Comparison of ENCODE assay signal across 1 cellular context in the genomic region with DNA sequence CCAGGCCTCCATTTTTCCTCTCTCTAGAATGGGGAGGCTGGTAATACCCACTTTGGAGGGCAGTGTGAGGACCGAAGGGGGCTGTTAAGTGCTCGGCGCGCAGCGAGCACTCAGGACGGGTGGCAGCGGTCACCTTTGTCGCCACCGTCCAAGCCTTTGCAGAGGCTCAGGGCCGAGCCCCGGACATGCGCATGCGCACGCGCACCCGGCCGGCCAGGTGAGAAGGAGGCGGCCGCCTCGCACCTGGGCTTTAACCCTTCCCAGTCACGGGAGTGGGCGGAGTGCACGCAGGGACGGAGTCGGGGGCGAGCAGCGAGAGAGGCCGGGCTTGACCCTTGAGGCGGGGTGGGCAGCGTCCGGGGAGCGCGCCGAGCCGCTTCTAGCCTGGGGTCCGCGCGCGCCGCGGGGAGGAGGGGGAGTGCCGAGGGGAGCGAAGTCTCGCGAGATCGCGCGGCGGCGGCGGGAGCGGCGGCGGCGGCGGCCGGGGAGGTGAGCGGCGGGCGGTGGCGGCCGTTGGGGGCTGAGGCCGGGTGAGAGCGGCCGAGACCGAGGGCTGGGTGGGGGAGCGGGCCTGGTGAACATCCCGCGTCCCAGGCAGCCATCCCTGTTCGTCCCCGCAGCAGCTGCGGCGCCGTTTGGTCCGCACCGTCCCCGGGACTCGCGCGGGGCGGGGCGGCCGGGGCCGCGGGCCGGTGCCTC.
TF ChIP-seq lines count a peak whose summit lies in the region.

A gene with protein sequence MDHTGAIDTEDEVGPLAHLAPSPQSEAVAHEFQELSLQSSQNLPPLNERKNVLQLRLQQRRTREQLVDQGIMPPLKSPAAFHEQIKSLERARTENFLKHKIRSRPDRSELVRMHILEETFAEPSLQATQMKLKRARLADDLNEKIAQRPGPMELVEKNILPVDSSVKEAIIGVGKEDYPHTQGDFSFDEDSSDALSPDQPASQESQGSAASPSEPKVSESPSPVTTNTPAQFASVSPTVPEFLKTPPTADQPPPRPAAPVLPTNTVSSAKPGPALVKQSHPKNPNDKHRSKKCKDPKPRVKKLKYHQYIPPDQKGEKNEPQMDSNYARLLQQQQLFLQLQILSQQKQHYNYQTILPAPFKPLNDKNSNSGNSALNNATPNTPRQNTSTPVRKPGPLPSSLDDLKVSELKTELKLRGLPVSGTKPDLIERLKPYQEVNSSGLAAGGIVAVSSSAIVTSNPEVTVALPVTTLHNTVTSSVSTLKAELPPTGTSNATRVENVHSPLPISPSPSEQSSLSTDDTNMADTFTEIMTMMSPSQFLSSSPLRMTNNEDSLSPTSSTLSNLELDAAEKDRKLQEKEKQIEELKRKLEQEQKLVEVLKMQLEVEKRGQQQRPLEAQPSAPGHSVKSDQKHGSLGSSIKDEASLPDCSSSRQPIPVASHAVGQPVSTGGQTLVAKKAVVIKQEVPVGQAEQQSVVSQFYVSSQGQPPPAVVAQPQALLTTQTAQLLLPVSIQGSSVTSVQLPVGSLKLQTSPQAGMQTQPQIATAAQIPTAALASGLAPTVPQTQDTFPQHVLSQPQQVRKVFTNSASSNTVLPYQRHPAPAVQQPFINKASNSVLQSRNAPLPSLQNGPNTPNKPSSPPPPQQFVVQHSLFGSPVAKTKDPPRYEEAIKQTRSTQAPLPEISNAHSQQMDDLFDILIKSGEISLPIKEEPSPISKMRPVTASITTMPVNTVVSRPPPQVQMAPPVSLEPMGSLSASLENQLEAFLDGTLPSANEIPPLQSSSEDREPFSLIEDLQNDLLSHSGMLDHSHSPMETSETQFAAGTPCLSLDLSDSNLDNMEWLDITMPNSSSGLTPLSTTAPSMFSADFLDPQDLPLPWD (plus strand): TSS at position 443 of the 699 bp plus-strand sequence. CDS start 69,288 bp downstream, outside the sequence.

TF ChIP-seq in HepG2, 621 proteins besides CTCF, POLR2A, EP300 and RAD21 (continued from another document and continues in another):
- TF ChIP-seq, protein P1, sequence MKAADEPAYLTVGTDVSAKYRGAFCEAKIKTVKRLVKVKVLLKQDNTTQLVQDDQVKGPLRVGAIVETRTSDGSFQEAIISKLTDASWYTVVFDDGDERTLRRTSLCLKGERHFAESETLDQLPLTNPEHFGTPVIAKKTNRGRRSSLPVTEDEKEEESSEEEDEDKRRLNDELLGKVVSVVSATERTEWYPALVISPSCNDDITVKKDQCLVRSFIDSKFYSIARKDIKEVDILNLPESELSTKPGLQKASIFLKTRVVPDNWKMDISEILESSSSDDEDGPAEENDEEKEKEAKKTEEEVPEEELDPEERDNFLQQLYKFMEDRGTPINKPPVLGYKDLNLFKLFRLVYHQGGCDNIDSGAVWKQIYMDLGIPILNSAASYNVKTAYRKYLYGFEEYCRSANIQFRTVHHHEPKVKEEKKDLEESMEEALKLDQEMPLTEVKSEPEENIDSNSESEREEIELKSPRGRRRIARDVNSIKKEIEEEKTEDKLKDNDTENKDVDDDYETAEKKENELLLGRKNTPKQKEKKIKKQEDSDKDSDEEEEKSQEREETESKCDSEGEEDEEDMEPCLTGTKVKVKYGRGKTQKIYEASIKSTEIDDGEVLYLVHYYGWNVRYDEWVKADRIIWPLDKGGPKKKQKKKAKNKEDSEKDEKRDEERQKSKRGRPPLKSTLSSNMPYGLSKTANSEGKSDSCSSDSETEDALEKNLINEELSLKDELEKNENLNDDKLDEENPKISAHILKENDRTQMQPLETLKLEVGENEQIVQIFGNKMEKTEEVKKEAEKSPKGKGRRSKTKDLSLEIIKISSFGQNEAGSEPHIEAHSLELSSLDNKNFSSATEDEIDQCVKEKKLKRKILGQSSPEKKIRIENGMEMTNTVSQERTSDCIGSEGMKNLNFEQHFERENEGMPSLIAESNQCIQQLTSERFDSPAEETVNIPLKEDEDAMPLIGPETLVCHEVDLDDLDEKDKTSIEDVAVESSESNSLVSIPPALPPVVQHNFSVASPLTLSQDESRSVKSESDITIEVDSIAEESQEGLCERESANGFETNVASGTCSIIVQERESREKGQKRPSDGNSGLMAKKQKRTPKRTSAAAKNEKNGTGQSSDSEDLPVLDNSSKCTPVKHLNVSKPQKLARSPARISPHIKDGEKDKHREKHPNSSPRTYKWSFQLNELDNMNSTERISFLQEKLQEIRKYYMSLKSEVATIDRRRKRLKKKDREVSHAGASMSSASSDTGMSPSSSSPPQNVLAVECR (CRISPR knock-in tag; IDR thresholded peaks at IDR 0.05; ENCODE audit: borderline replicate concordance) = peak; percentile 88; the same call in 1 of the 2 replicates
- TF ChIP-seq, protein P2, sequence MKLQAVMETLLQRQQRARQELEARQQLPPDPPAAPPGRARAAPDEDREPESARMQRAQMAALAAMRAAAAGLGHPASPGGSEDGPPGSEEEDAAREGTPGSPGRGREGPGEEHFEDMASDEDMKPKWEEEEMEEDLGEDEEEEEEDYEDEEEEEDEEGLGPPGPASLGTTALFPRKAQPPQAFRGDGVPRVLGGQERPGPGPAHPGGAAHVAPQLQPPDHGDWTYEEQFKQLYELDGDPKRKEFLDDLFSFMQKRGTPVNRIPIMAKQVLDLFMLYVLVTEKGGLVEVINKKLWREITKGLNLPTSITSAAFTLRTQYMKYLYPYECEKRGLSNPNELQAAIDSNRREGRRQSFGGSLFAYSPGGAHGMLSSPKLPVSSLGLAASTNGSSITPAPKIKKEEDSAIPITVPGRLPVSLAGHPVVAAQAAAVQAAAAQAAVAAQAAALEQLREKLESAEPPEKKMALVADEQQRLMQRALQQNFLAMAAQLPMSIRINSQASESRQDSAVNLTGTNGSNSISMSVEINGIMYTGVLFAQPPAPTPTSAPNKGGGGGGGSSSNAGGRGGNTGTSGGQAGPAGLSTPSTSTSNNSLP (IDR thresholded peaks at IDR 0.05; ENCODE audit: low read depth, low read length) = no peak
- no peak for TF ChIP-seq ZFAT (CRISPR knock-in tag; conservative IDR thresholded peaks at IDR 0.05)
- TF ChIP-seq ZNF674 (CRISPR knock-in tag; IDR thresholded peaks at IDR 0.05; ENCODE audit: low read depth) = peak; percentile 98; the same call in 1 of the 2 replicates
- TF ChIP-seq, protein P3, sequence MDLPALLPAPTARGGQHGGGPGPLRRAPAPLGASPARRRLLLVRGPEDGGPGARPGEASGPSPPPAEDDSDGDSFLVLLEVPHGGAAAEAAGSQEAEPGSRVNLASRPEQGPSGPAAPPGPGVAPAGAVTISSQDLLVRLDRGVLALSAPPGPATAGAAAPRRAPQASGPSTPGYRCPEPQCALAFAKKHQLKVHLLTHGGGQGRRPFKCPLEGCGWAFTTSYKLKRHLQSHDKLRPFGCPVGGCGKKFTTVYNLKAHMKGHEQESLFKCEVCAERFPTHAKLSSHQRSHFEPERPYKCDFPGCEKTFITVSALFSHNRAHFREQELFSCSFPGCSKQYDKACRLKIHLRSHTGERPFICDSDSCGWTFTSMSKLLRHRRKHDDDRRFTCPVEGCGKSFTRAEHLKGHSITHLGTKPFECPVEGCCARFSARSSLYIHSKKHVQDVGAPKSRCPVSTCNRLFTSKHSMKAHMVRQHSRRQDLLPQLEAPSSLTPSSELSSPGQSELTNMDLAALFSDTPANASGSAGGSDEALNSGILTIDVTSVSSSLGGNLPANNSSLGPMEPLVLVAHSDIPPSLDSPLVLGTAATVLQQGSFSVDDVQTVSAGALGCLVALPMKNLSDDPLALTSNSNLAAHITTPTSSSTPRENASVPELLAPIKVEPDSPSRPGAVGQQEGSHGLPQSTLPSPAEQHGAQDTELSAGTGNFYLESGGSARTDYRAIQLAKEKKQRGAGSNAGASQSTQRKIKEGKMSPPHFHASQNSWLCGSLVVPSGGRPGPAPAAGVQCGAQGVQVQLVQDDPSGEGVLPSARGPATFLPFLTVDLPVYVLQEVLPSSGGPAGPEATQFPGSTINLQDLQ (CRISPR knock-in tag; IDR thresholded peaks at IDR 0.05) = no peak; the same call in 1 of the 2 replicates
- TF ChIP-seq ZNF672 (CRISPR knock-in tag; IDR thresholded peaks at IDR 0.05) = no peak
- TF ChIP-seq KDM3A (CRISPR knock-in tag; IDR thresholded peaks at IDR 0.05; ENCODE audit: low read depth) = peak; percentile 91
- peak; percentile 96 for TF ChIP-seq ZNF567 (CRISPR knock-in tag; IDR thresholded peaks at IDR 0.05; ENCODE audit: borderline replicate concordance)
- TF ChIP-seq CCDC6 (CRISPR knock-in tag; IDR thresholded peaks at IDR 0.05) = peak; percentile 96
- TF ChIP-seq ARNT (IDR thresholded peaks at IDR 0.05) = no peak
- TF ChIP-seq ZNF605 (CRISPR knock-in tag; IDR thresholded peaks at IDR 0.05) = no peak; the same call in none of the 2 replicates
- peak; percentile 77; the same call in 1 of the 2 replicates for TF ChIP-seq KLF9 (CRISPR knock-in tag; IDR thresholded peaks at IDR 0.05; ENCODE audit: low read depth)
- TF ChIP-seq GZF1 (CRISPR knock-in tag; IDR thresholded peaks at IDR 0.05) = no peak; the same call in 1 of the 2 replicates
- peak; percentile 80; the same call in 1 of the 2 replicates for TF ChIP-seq TSC22D2 (CRISPR knock-in tag; IDR thresholded peaks at IDR 0.05; ENCODE audit: borderline replicate concordance)
- TF ChIP-seq MED8 (CRISPR knock-in tag; IDR thresholded peaks at IDR 0.05; ENCODE audit: insufficient replicate concordance) = peak; percentile 87
- TF ChIP-seq FOXA3 (CRISPR knock-in tag; IDR thresholded peaks at IDR 0.05) = peak; percentile 64
- TF ChIP-seq, protein P4, sequence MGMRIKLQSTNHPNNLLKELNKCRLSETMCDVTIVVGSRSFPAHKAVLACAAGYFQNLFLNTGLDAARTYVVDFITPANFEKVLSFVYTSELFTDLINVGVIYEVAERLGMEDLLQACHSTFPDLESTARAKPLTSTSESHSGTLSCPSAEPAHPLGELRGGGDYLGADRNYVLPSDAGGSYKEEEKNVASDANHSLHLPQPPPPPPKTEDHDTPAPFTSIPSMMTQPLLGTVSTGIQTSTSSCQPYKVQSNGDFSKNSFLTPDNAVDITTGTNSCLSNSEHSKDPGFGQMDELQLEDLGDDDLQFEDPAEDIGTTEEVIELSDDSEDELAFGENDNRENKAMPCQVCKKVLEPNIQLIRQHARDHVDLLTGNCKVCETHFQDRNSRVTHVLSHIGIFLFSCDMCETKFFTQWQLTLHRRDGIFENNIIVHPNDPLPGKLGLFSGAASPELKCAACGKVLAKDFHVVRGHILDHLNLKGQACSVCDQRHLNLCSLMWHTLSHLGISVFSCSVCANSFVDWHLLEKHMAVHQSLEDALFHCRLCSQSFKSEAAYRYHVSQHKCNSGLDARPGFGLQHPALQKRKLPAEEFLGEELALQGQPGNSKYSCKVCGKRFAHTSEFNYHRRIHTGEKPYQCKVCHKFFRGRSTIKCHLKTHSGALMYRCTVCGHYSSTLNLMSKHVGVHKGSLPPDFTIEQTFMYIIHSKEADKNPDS (CRISPR knock-in tag; IDR thresholded peaks at IDR 0.05) = no peak
- TF ChIP-seq ZNF354B (CRISPR knock-in tag; IDR thresholded peaks at IDR 0.05) = no peak; the same call in 1 of the 2 replicates
- TF ChIP-seq, protein P5, sequence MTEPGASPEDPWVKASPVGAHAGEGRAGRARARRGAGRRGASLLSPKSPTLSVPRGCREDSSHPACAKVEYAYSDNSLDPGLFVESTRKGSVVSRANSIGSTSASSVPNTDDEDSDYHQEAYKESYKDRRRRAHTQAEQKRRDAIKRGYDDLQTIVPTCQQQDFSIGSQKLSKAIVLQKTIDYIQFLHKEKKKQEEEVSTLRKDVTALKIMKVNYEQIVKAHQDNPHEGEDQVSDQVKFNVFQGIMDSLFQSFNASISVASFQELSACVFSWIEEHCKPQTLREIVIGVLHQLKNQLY (CRISPR knock-in tag; IDR thresholded peaks at IDR 0.05) = 0 out of 2 replicates have a peak, but pooled peaks have one; percentile 47
- TF ChIP-seq, protein P6, sequence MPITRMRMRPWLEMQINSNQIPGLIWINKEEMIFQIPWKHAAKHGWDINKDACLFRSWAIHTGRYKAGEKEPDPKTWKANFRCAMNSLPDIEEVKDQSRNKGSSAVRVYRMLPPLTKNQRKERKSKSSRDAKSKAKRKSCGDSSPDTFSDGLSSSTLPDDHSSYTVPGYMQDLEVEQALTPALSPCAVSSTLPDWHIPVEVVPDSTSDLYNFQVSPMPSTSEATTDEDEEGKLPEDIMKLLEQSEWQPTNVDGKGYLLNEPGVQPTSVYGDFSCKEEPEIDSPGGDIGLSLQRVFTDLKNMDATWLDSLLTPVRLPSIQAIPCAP (CRISPR knock-in tag; IDR thresholded peaks at IDR 0.05; ENCODE audit: low read depth) = peak; percentile 82; the same call in 1 of the 2 replicates
- TF ChIP-seq ATRX (CRISPR knock-in tag; IDR thresholded peaks at IDR 0.05; ENCODE audit: borderline replicate concordance) = no peak
- TF ChIP-seq ZNF34 (CRISPR knock-in tag; IDR thresholded peaks at IDR 0.05; ENCODE audit: borderline replicate concordance) = peak; percentile 90; the same call in 1 of the 2 replicates
- TF ChIP-seq, protein P7, sequence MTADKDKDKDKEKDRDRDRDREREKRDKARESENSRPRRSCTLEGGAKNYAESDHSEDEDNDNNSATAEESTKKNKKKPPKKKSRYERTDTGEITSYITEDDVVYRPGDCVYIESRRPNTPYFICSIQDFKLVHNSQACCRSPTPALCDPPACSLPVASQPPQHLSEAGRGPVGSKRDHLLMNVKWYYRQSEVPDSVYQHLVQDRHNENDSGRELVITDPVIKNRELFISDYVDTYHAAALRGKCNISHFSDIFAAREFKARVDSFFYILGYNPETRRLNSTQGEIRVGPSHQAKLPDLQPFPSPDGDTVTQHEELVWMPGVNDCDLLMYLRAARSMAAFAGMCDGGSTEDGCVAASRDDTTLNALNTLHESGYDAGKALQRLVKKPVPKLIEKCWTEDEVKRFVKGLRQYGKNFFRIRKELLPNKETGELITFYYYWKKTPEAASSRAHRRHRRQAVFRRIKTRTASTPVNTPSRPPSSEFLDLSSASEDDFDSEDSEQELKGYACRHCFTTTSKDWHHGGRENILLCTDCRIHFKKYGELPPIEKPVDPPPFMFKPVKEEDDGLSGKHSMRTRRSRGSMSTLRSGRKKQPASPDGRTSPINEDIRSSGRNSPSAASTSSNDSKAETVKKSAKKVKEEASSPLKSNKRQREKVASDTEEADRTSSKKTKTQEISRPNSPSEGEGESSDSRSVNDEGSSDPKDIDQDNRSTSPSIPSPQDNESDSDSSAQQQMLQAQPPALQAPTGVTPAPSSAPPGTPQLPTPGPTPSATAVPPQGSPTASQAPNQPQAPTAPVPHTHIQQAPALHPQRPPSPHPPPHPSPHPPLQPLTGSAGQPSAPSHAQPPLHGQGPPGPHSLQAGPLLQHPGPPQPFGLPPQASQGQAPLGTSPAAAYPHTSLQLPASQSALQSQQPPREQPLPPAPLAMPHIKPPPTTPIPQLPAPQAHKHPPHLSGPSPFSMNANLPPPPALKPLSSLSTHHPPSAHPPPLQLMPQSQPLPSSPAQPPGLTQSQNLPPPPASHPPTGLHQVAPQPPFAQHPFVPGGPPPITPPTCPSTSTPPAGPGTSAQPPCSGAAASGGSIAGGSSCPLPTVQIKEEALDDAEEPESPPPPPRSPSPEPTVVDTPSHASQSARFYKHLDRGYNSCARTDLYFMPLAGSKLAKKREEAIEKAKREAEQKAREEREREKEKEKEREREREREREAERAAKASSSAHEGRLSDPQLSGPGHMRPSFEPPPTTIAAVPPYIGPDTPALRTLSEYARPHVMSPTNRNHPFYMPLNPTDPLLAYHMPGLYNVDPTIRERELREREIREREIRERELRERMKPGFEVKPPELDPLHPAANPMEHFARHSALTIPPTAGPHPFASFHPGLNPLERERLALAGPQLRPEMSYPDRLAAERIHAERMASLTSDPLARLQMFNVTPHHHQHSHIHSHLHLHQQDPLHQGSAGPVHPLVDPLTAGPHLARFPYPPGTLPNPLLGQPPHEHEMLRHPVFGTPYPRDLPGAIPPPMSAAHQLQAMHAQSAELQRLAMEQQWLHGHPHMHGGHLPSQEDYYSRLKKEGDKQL (CRISPR knock-in tag; IDR thresholded peaks at IDR 0.05; ENCODE audit: low read depth) = no peak; the same call in 1 of the 2 replicates
